17 cellular contexts compared by ENCODE assay signal in the genomic region with DNA sequence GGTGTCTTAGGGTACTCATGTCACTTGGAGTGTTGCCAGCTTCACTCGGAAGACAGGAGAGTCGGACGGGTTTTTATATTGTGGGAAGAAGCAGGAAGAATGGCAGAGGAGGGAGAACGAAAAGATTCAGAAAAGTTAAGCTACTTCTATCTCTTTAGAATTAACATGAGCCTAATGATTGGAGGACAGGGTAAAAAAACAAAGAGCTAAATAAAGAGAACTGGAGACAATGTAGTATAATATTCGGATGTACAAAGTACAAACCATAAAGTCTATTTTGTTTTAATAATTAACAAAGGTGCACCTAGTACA. TPM values are rescaled to one million over a fixed set of nuclear protein-coding genes. Genes with fewer than 3 reads are reported as not detected.
DNase-seq lines count a peak whose midpoint lies in the region; TF ChIP-seq lines count a peak whose summit lies in the region.
"Had no signal": no experiment of that assay in that cellular context is flagged by ENCODE, and none has a peak within 500 bp of the region (broad histone marks: within the 10 kb centered on the region; RNA-seq: fewer than 3 reads in every experiment).

No MANE protein-coding gene starts in this region.

- H2AFZ ChIP-seq in smooth muscle cell (ENCODE audit: low read depth), result peak overlapping the region; percentile 14
- H2AFZ ChIP-seq in mammary epithelial cell (ENCODE audit: low read depth, low read length), result no peak overlapping the region
- H2AFZ ChIP-seq: PC-9 had no signal

- no peak overlapping the region for H3K27ac ChIP-seq in coronary artery
- peak overlapping the region; percentile 93 for H3K27ac ChIP-seq in smooth muscle cell (ENCODE audit: low read depth)
- no peak overlapping the region for H3K27ac ChIP-seq in esophagus squamous epithelium
- no peak overlapping the region for H3K27ac ChIP-seq in mammary epithelial cell (ENCODE audit: insufficient read depth, low read depth, low read length)
- H3K27ac ChIP-seq: PC-9, testis had no signal

- H3K36me3 ChIP-seq in smooth muscle cell (ENCODE audit: low read depth) (no peaks in the 10 kb centered on the region), esophagus squamous epithelium (no peaks in the 10 kb centered on the region), mammary epithelial cell (ENCODE audit: insufficient read depth, low read length) (no peaks in the 10 kb centered on the region)

- dilution Hi-C loops in mammary epithelial cell (cut with HindIII; ENCODE audit: low sequenced_read_pairs), result no loop called here

- H3F3A ChIP-seq in smooth muscle cell (ENCODE audit: low read depth), result no peaks in the 10 kb centered on the region

- in situ Hi-C loops in mammary epithelial cell (cut with MboI; ENCODE audit: low sequenced_read_pairs in 2 of 2), result loop anchor here (10.0 to 25.0 kb wide), 3 partner anchors 498 to 886 kb away; partner anchors contain the start of gene FOXN3 (in 1 of the 2)

- DNase-seq in HFFc6 (no peak), coronary artery (ENCODE audit: low spot score) (no peak), mesothelial cell of epicardium (ENCODE audit: low spot score in 2 of 2, unreplicated experiment in 2 of 2) (no peak), smooth muscle cell (lab: John Stamatoyannopoulos, UW; ENCODE audit: unreplicated experiment) (no peak), esophagus squamous epithelium (lab: John Stamatoyannopoulos, UW) (no peak), mammary epithelial cell (no peak), cerebellar cortex (ENCODE audit: low spot score) (no peak)
- no peak for DNase-seq in activated T-cell treated with anti-CD3 and anti-CD28 coated beads, Interleukin-2, amount 50 U/mL, for 48 hours
- DNase-seq: activated gamma-delta T cell; DMS 273 treated with DMSO at 0.1 percent for 48 hours; effector memory CD8-positive, alpha-beta T cell; foreskin keratinocyte; NCI-H2029 treated with DMSO at 0.1 percent for 48 hours; PC-9; stimulated activated CD4-positive, alpha-beta T cell treated with anti-CD3 and anti-CD28 coated beads, Interleukin-15, amount 100 ng/mL, for 24 hours; testis had no signal

- H3K79me2 ChIP-seq in smooth muscle cell (ENCODE audit: low read depth) (no peaks in the 10 kb centered on the region), mammary epithelial cell (ENCODE audit: insufficient read depth, low read length) (no peaks in the 10 kb centered on the region)

- H3K27me3 ChIP-seq in smooth muscle cell (ENCODE audit: low read depth) (no peaks in the 10 kb centered on the region), esophagus squamous epithelium (no peaks in the 10 kb centered on the region), mammary epithelial cell (ENCODE audit: insufficient read depth, low read length) (no peaks in the 10 kb centered on the region)
- H3K27me3 ChIP-seq: body of pancreas, foreskin keratinocyte, testis had no signal

- H3K27me3 Mint-ChIP-seq in HFFc6 (ENCODE audit: insufficient read depth) (no peaks in the 10 kb centered on the region), mesothelial cell of epicardium (ENCODE audit: low read depth) (no peaks in the 10 kb centered on the region)

- H3K4me3 Mint-ChIP-seq in HFFc6, result no peak overlapping the region; the same call in 1 of the 2 replicates
- peak overlapping the region; percentile 7 for H3K4me3 Mint-ChIP-seq in mesothelial cell of epicardium
- H3K4me3 Mint-ChIP-seq: effector memory CD8-positive, alpha-beta T cell had no signal

- TF ChIP-seq CTCF in HFFc6 (IDR thresholded peaks at IDR 0.05) (no peak), coronary artery (IDR thresholded peaks at IDR 0.05) (no peak), mesothelial cell of epicardium (IDR thresholded peaks at IDR 0.05; ENCODE audit: unreplicated experiment) (no peak), smooth muscle cell (IDR thresholded peaks at IDR 0.05; ENCODE audit: borderline replicate concordance, insufficient read depth, poor library complexity, severe bottlenecking) (no peak), esophagus squamous epithelium (IDR thresholded peaks at IDR 0.05) (no peak), mammary epithelial cell (conservative IDR thresholded peaks at IDR 0.05 in 1 of 2, IDR thresholded peaks at IDR 0.05 in 1 of 2; ENCODE audit: extremely low read depth in 1 of 2, insufficient read depth in 1 of 2, low read depth in 1 of 2, low read length in 2 of 2) (no peak)

- peaks cover 16% of the 10 kb centered on the region for H3K4me1 ChIP-seq in smooth muscle cell (ENCODE audit: low read depth)
- peaks cover 5 to 31% (median 12%) of the 10 kb centered on the region in 3 donors for H3K4me1 ChIP-seq in esophagus squamous epithelium
- H3K4me1 ChIP-seq in mammary epithelial cell (ENCODE audit: insufficient read depth, low read length), result peaks cover 6% of the 10 kb centered on the region
- H3K4me1 ChIP-seq: testis had no signal

- no peak for TF ChIP-seq POLR2A in esophagus squamous epithelium (IDR thresholded peaks at IDR 0.05)

- no TSS peak for BruUV-seq in mammary epithelial cell (replicated peaks; lab: Mats Ljungman, UMichigan)

- H3K9me3 ChIP-seq in smooth muscle cell (replicated peaks; ENCODE audit: low read depth), result no peaks in the 10 kb centered on the region
- H3K9me3 ChIP-seq in esophagus squamous epithelium, result no peaks in the 10 kb centered on the region
- no peaks in the 10 kb centered on the region for H3K9me3 ChIP-seq in mammary epithelial cell (replicated peaks; ENCODE audit: insufficient read depth, low read length)
- H3K9me3 ChIP-seq: body of pancreas, testis had no signal

- H3K9ac ChIP-seq in smooth muscle cell (ENCODE audit: low read depth), result peak overlapping the region; percentile 93
- no peak overlapping the region for H3K9ac ChIP-seq in mammary epithelial cell (ENCODE audit: insufficient read depth, low read length)

- WGBS in smooth muscle cell (ENCODE audit: low lambda C conversion rate), result 82% methylated on average over 5 of the region's 5 CpGs
- 41 to 44% methylated on average over 5 of the region's 5 CpGs for WGBS in esophagus squamous epithelium, 2 donors
- 78% methylated on average over 5 of the region's 5 CpGs for WGBS in mammary epithelial cell (ENCODE audit: low coverage, missing lambda C conversion rate)

- H3K4me2 ChIP-seq in smooth muscle cell (peak overlapping the region; percentile 49), mammary epithelial cell (ENCODE audit: insufficient read depth, low read depth, low read length) (no peak overlapping the region)
- H3K4me2 ChIP-seq: PC-9 had no signal

- H3K4me1 Mint-ChIP-seq in HFFc6 (ENCODE audit: low read depth), result peaks cover 55% of the 10 kb centered on the region
- H3K4me1 Mint-ChIP-seq in mesothelial cell of epicardium, result peaks cover 44% of the 10 kb centered on the region

- intact Hi-C loops in esophagus squamous epithelium (cut with DNase I) (no loop called here), mammary epithelial cell (cut with micrococcal nuclease) (loop anchor here (5.0 kb wide), 1 partner anchor 493 kb away; the partner anchor contains the start of gene FOXN3)

- H3K27ac Mint-ChIP-seq in HFFc6 (peak overlapping the region; percentile 98), mesothelial cell of epicardium (peak overlapping the region; percentile 87)
- H3K27ac Mint-ChIP-seq: effector memory CD8-positive, alpha-beta T cell had no signal

- H3K36me3 Mint-ChIP-seq in HFFc6 (ENCODE audit: low read depth) (peaks cover 4% of the 10 kb centered on the region), mesothelial cell of epicardium (no peaks in the 10 kb centered on the region)

- H3K4me3 ChIP-seq in coronary artery (peak overlapping the region; percentile 29), smooth muscle cell (peak overlapping the region; percentile 29), esophagus squamous epithelium (no peak overlapping the region), mammary epithelial cell (replicated peaks in 1 of 3; ENCODE audit: insufficient read depth in 1 of 3, low read depth in 2 of 3, low read length in 3 of 3) (no peak overlapping the region)
- H3K4me3 ChIP-seq: body of pancreas, PC-9, testis had no signal

- CTCF ChIA-PET in mammary epithelial cell (lab: Charles Lee; ENCODE audit: low non-redundant PET), result no interaction called here

- H3K9me3 Mint-ChIP-seq in HFFc6, result no peaks in the 10 kb centered on the region
- peaks cover 4% of the 10 kb centered on the region for H3K9me3 Mint-ChIP-seq in mesothelial cell of epicardium
- H3K9me3 Mint-ChIP-seq: effector memory CD8-positive, alpha-beta T cell had no signal

- H4K20me1 ChIP-seq in smooth muscle cell (ENCODE audit: low read depth) (no peaks in the 10 kb centered on the region), mammary epithelial cell (ENCODE audit: insufficient read depth, low read length) (no peaks in the 10 kb centered on the region)

RNA-seq across cellular contexts. Expression of gene EFCAB11, which starts 43.9 kb away (rescaled TPM):
- 1 to 10 TPM; 6.6 to 8.4 (median 6.9) TPM for total RNA-seq in HFFc6 (2021; fragmentation: NEBNext Ultra II Directional; extraction: Animal tissue kit (Norgen Biotek cat#: 25700))
- total RNA-seq in mesothelial cell of epicardium (9.9 to 14.1 TPM (median 12.2 TPM) in 3 replicates), smooth muscle cell (3.1 and 8.5 TPM in 2 replicates), esophagus squamous epithelium (1 to 10 TPM; 3.4 to 8.0 (median 5.5) TPM), mammary epithelial cell (10 to 100 TPM in 1 of 2 donors, 1 to 10 TPM in 1; 4.0 to 13.8 TPM)
- polyA plus RNA-seq in smooth muscle cell (9.5 and 13.9 TPM in 2 replicates), mammary epithelial cell (6.7 TPM)
- polyA minus RNA-seq in mammary epithelial cell, result not detected

RNA-seq across cellular contexts. Expression of gene TDP1, which starts 45.1 kb away (rescaled TPM):
- 10 to 100 TPM; 20.3 to 28.3 (median 23.3) TPM for total RNA-seq in HFFc6 (2021; fragmentation: NEBNext Ultra II Directional; extraction: Animal tissue kit (Norgen Biotek cat#: 25700))
- total RNA-seq in mesothelial cell of epicardium (30.6 to 34.9 TPM (median 30.8 TPM) in 3 replicates), smooth muscle cell (16.6 and 22.3 TPM in 2 replicates), esophagus squamous epithelium (10 to 100 TPM in 3 of 4 donors, 1 to 10 TPM in 1; 9.1 to 24.5 (median 16.4) TPM), mammary epithelial cell (10 to 100 TPM; 21.8 to 29.0 TPM)
- polyA plus RNA-seq in smooth muscle cell (10.0 and 12.0 TPM in 2 replicates), mammary epithelial cell (25.5 TPM)
- polyA minus RNA-seq in mammary epithelial cell, result 51.8 TPM

Comparison
In these comparisons a context has a peak if more than half of its experiments do, and no peak if none do; other contexts are left out.
1. H3K4me3 ChIP-seq: peak in coronary artery (single experiment) and smooth muscle cell (single experiment); none in esophagus squamous epithelium (0 of 4) and mammary epithelial cell (0 of 3).